In genomic region chr1:205449750-205450443, GRCh38 we compare ENCODE assay signal across 11 cellular contexts. TPM values are rescaled to one million over a fixed set of nuclear protein-coding genes. Genes with fewer than 3 reads are reported as not detected.
DNase-seq lines count a peak whose midpoint lies in the region; ATAC-seq and TF ChIP-seq lines count a peak whose summit lies in the region.
"Had no signal": no experiment of that assay in that cellular context is flagged by ENCODE, and none has a peak within 500 bp of the region (broad histone marks: within the 10 kb centered on the region; RNA-seq: fewer than 3 reads in every experiment).

No MANE protein-coding gene starts in this region.

- H3K27ac Mint-ChIP-seq in CD14-positive monocyte: peak overlapping the region in 1 of 7 donors; percentile 72

- TF ChIP-seq CTCF in foreskin keratinocyte (conservative IDR thresholded peaks at IDR 0.05): no peak
- TF ChIP-seq CTCF in CD14-positive monocyte (IDR thresholded peaks at IDR 0.05): no peak

- H3K27me3 ChIP-seq in foreskin keratinocyte: peaks cover 5% of the 10 kb centered on the region

- peaks cover 38% of the 10 kb centered on the region for H3K4me1 ChIP-seq in foreskin keratinocyte

- H3K27ac ChIP-seq in foreskin keratinocyte: peak overlapping the region; percentile 94
- H3K27ac ChIP-seq: neutrophil had no signal

- DNase-seq in activated naive CD4-positive, alpha-beta T cell treated with Interleukin-2 at 50 U/mL for 16 hours: peak; percentile 56
- no peak for DNase-seq in activated naive CD4-positive, alpha-beta T cell (lab: John Stamatoyannopoulos, UW)
- peak; percentile 49 for DNase-seq in UCSD-AML1 (lab: John Stamatoyannopoulos, UW; ENCODE audit: unreplicated experiment)
- DNase-seq in foreskin keratinocyte: peak; percentile 96 to 99
- peak; percentile 65 for DNase-seq in stimulated activated CD8-positive, alpha-beta memory T cell treated with anti-CD3 and anti-CD28 coated beads, Interleukin-4, amount 100 ng/mL, for 48 hours
- no peak for DNase-seq in DMS114 treated with DMSO at 0.1 percent for 48 hours (lab: John Stamatoyannopoulos, UW; ENCODE audit: unreplicated experiment)
- DNase-seq in CD14-positive monocyte (ENCODE audit: low spot score): no peak
- DNase-seq: DND-41 had no signal

- intact Hi-C loops in CD14-positive monocyte (cut with micrococcal nuclease): no loop called here

- no peak overlapping the region for H3K4me3 Mint-ChIP-seq in CD14-positive monocyte

- no peaks in the 10 kb centered on the region for H3K4me1 Mint-ChIP-seq in CD14-positive monocyte

- H3K9me3 Mint-ChIP-seq in CD14-positive monocyte: peaks cover 0 to 5% (median 0%) of the 10 kb centered on the region in 7 donors

- H3K36me3 Mint-ChIP-seq in CD14-positive monocyte: no peaks in the 10 kb centered on the region

- peak; percentile 90 for ATAC-seq in foreskin keratinocyte
- no peak for ATAC-seq in HG03571 (IDR thresholded peaks at IDR 0.05; ENCODE audit: unreplicated experiment)

- peaks cover 49 to 69% (median 53%) of the 10 kb centered on the region in 3 donors for H3K27me3 Mint-ChIP-seq in CD14-positive monocyte (ENCODE audit: low read depth in 3 of 3)

RNA-seq across cellular contexts. Expression of gene BLACAT1, which starts 5.9 kb away (rescaled TPM):
- 1.7 and 2.4 TPM in 2 replicates for total RNA-seq in foreskin keratinocyte
- polyA plus RNA-seq in foreskin keratinocyte (0.82 and 1.0 TPM in 2 replicates), CD14-positive monocyte (not detected)

RNA-seq across cellular contexts. Expression of gene LEMD1, which starts 28.0 kb away (rescaled TPM):
- 1.8 and 2.8 TPM in 2 replicates for total RNA-seq in foreskin keratinocyte
- polyA plus RNA-seq in foreskin keratinocyte (0.68 and 0.69 TPM in 2 replicates), CD14-positive monocyte (not detected)
- total RNA-seq: T-helper 2 cell treated with Interferon-gamma antibody and Interleukin-4, amounts not matched to agents 100 ng/mL and 5 ng/mL, for 36 hours had no signal

RNA-seq across cellular contexts. Expression of gene CDK18, which starts 54.6 kb away (rescaled TPM):
- 13.5 and 14.2 TPM in 2 replicates for total RNA-seq in foreskin keratinocyte
- 13.4 and 13.7 TPM in 2 replicates for polyA plus RNA-seq in foreskin keratinocyte
- under 1 TPM; 0.48 to 0.66 TPM for polyA plus RNA-seq in CD14-positive monocyte

Comparison
In these comparisons a context has a peak if more than half of its experiments do, and no peak if none do; other contexts are left out.
1. DNase-seq: peak in activated naive CD4-positive, alpha-beta T cell treated with Interleukin-2 at 50 U/mL for 16 hours (single experiment), UCSD-AML1 (single experiment), foreskin keratinocyte (2 of 2) and stimulated activated CD8-positive, alpha-beta memory T cell treated with anti-CD3 and anti-CD28 coated beads, Interleukin-4, amount 100 ng/mL, for 48 hours (single experiment); none in activated naive CD4-positive, alpha-beta T cell (0 of 4), DMS114 treated with DMSO at 0.1 percent for 48 hours (single experiment) and CD14-positive monocyte (single experiment).